ENCODE assay signal across 1 cellular context in genomic region chr12:46387697-46388096, GRCh38.
TF ChIP-seq lines count a peak whose summit lies in the region.

No MANE protein-coding gene starts in this region.

TF ChIP-seq in liver, 16 proteins besides CTCF, POLR2A, EP300 and RAD21 (continued from another document):
- no peak for TF ChIP-seq ZBTB33 (IDR thresholded peaks at IDR 0.05)
- no peak for TF ChIP-seq MAX (IDR thresholded peaks at IDR 0.05)
- no peak for TF ChIP-seq FOXA1 (IDR thresholded peaks at IDR 0.05)
- no peak for TF ChIP-seq ATF3 (IDR thresholded peaks at IDR 0.05)
- no peak for TF ChIP-seq RXRA (IDR thresholded peaks at IDR 0.05)
- TF ChIP-seq SP1 (IDR thresholded peaks at IDR 0.05) = no peak
- no peak for TF ChIP-seq NR2F2 (IDR thresholded peaks at IDR 0.05)
- TF ChIP-seq FOXA2 (IDR thresholded peaks at IDR 0.05) = no peak
- no peak for TF ChIP-seq HNF4G (IDR thresholded peaks at IDR 0.05)
TF ChIP-seq in liver: peak in this region for 0.
